Comparison of ENCODE assay signal across 9 cellular contexts in the genomic region with DNA sequence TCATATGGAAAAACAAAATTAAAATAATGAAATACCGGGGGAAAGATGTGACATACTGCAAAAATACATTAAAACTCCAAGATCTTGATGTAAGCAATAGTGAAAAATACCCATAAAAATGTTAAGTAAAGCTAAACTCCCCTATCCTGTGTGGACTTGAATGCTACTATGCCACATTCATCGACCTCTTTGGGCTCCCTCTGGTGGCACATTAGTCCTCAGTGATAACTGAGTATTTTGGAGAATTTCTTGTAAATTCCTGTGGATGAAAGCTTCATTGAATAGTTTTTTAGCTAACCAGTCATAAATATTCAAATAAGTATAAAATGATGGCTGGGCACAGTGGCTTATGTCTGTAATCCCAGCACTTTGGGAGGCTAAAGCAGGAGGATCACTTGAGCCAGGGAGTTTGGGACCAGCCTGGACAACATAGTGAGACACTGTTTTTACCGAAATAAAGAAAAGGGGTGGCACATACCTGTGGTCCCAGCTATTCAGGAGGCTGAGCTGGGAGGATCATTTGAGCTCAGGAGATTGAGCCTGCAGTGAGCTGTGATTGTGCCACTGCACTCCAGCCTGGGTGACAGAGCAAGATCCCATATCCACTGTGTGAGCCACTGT. TPM values are rescaled to one million over a fixed set of nuclear protein-coding genes. Genes with fewer than 3 reads are reported as not detected.
DNase-seq lines count a peak whose midpoint lies in the region; ATAC-seq and TF ChIP-seq lines count a peak whose summit lies in the region.
"Had no signal": no experiment of that assay in that cellular context is flagged by ENCODE, and none has a peak within 500 bp of the region (broad histone marks: within the 10 kb centered on the region; RNA-seq: fewer than 3 reads in every experiment).

No MANE protein-coding gene starts in this region.

- H3K4me3 ChIP-seq in CD4-positive, alpha-beta memory T cell (ENCODE audit: low read length in 2 of 2): no peak overlapping the region
- H3K4me3 ChIP-seq in esophagus squamous epithelium: no peak overlapping the region
- no peak overlapping the region for H3K4me3 ChIP-seq in neutrophil (ENCODE audit: low read depth in 1 of 2, low read length in 1 of 2)
- H3K4me3 ChIP-seq: SJSA1 had no signal

- WGBS in esophagus squamous epithelium, 2 donors: 50 to 56% methylated on average over 3 of the region's 3 CpGs

- no peaks in the 10 kb centered on the region for H3K4me1 ChIP-seq in CD4-positive, alpha-beta memory T cell (ENCODE audit: insufficient read depth, low read length)
- peaks cover 0 to 17% (median 3%) of the 10 kb centered on the region in 3 donors for H3K4me1 ChIP-seq in esophagus squamous epithelium
- H3K4me1 ChIP-seq in neutrophil (ENCODE audit: control insufficient read depth in 1 of 2, insufficient read depth in 1 of 2, low read depth in 1 of 2, low read length in 1 of 2): peaks cover 19 to 24% of the 10 kb centered on the region in 2 experiments
- H3K4me1 ChIP-seq: SJSA1 had no signal

- no peaks in the 10 kb centered on the region for H3K27me3 Mint-ChIP-seq in CD4-positive, alpha-beta memory T cell
- no peaks in the 10 kb centered on the region for H3K27me3 Mint-ChIP-seq in activated CD4-positive, alpha-beta memory T cell treated with anti-CD3 and anti-CD28 coated beads for 36 hours

- H3K4me3 Mint-ChIP-seq in CD4-positive, alpha-beta memory T cell: no peak overlapping the region
- no peak overlapping the region for H3K4me3 Mint-ChIP-seq in activated CD4-positive, alpha-beta memory T cell treated with anti-CD3 and anti-CD28 coated beads for 36 hours

- ATAC-seq in GM19467 (IDR thresholded peaks at IDR 0.05; ENCODE audit: unreplicated experiment) (peak; percentile 76), HG02571 (IDR thresholded peaks at IDR 0.05; ENCODE audit: unreplicated experiment) (no peak), HG03159 (IDR thresholded peaks at IDR 0.05; ENCODE audit: unreplicated experiment) (no peak)

- POLR2A ChIA-PET in CD4-positive, alpha-beta memory T cell (lab: Charles Lee; ENCODE audit: partially characterized antibody): interaction anchor here (0.5 to 1.9 kb wide), 10 partner anchors 42 to 381 kb away, joined by 3 to 9 read pairs (median 4); partner anchors contain the start of genes PPP2R5E, SGPP1 and WDR89
- POLR2A ChIA-PET in activated CD4-positive, alpha-beta memory T cell treated with anti-CD3 and anti-CD28 coated beads for 36 hours (lab: Charles Lee): no interaction called here

- no peaks in the 10 kb centered on the region for H3K9me3 Mint-ChIP-seq in CD4-positive, alpha-beta memory T cell
- H3K9me3 Mint-ChIP-seq in activated CD4-positive, alpha-beta memory T cell treated with anti-CD3 and anti-CD28 coated beads for 36 hours: no peaks in the 10 kb centered on the region

- TF ChIP-seq CTCF in esophagus squamous epithelium (IDR thresholded peaks at IDR 0.05) (peak in 5 of 6 experiments; percentile 44 to 65 (median 54)), neutrophil (IDR thresholded peaks at IDR 0.05) (peak; percentile 21)

- DNase-seq in CD4-positive, alpha-beta memory T cell: peak; percentile 59 to 63 (median 60)
- peak; percentile 42 for DNase-seq in NCI-H2196 (lab: John Stamatoyannopoulos, UW; ENCODE audit: unreplicated experiment)
- peak; percentile 54 for DNase-seq in activated CD4-positive, alpha-beta memory T cell treated with anti-CD3 and anti-CD28 coated beads for 36 hours
- DNase-seq in esophagus squamous epithelium (lab: John Stamatoyannopoulos, UW): no peak

- no peak for TF ChIP-seq POLR2A in esophagus squamous epithelium (IDR thresholded peaks at IDR 0.05)

- intact Hi-C loops in CD4-positive, alpha-beta memory T cell (cut with micrococcal nuclease): loop anchor here (1.0 to 10.0 kb wide), 4 partner anchors 42 to 225 kb away; partner anchors contain the start of genes PPP2R5E, SGPP1 and WDR89
- intact Hi-C loops in activated CD4-positive, alpha-beta memory T cell treated with anti-CD3 and anti-CD28 coated beads for 36 hours (cut with micrococcal nuclease): loop anchor here (1.0 kb wide), 2 partner anchors 137 to 381 kb away; no protein-coding TSS in a partner anchor
- intact Hi-C loops in esophagus squamous epithelium (cut with DNase I): no loop called here

- CTCF ChIA-PET in CD4-positive, alpha-beta memory T cell (lab: Charles Lee; ENCODE audit: partially characterized antibody): interaction anchor here (0.6 to 5.2 kb wide), 40 partner anchors 8 to 490 kb away, joined by 3 to 132 read pairs (median 4); partner anchors contain the start of genes PPP2R5E, SGPP1 and WDR89
- CTCF ChIA-PET in activated CD4-positive, alpha-beta memory T cell treated with anti-CD3 and anti-CD28 coated beads for 36 hours (lab: Charles Lee): interaction anchor here (0.6 to 3.5 kb wide), 30 partner anchors 9 to 558 kb away, joined by 3 to 18 read pairs (median 4); partner anchors contain the start of genes PPP2R5E and WDR89

- H3K27ac ChIP-seq in CD4-positive, alpha-beta memory T cell (ENCODE audit: low read depth, low read length): no peak overlapping the region
- no peak overlapping the region for H3K27ac ChIP-seq in esophagus squamous epithelium
- H3K27ac ChIP-seq in neutrophil: peak overlapping the region; percentile 5
- H3K27ac ChIP-seq: SJSA1 had no signal

- H3K27me3 ChIP-seq in CD4-positive, alpha-beta memory T cell (ENCODE audit: insufficient read depth, low read length): no peaks in the 10 kb centered on the region
- H3K27me3 ChIP-seq in esophagus squamous epithelium: no peaks in the 10 kb centered on the region
- H3K27me3 ChIP-seq in neutrophil: no peaks in the 10 kb centered on the region
- H3K27me3 ChIP-seq: SJSA1 had no signal

- H3K4me1 Mint-ChIP-seq in CD4-positive, alpha-beta memory T cell: peaks cover 3 to 5% (median 4%) of the 10 kb centered on the region in 4 donors
- H3K4me1 Mint-ChIP-seq in activated CD4-positive, alpha-beta memory T cell treated with anti-CD3 and anti-CD28 coated beads for 36 hours (ENCODE audit: low read depth): peaks cover 2% of the 10 kb centered on the region

- no peaks in the 10 kb centered on the region for H3K36me3 Mint-ChIP-seq in CD4-positive, alpha-beta memory T cell
- no peaks in the 10 kb centered on the region for H3K36me3 Mint-ChIP-seq in activated CD4-positive, alpha-beta memory T cell treated with anti-CD3 and anti-CD28 coated beads for 36 hours

- H3K27ac Mint-ChIP-seq in CD4-positive, alpha-beta memory T cell: no peak overlapping the region
- no peak overlapping the region for H3K27ac Mint-ChIP-seq in activated CD4-positive, alpha-beta memory T cell treated with anti-CD3 and anti-CD28 coated beads for 36 hours

- no peaks in the 10 kb centered on the region for H3K9me3 ChIP-seq in CD4-positive, alpha-beta memory T cell (ENCODE audit: control insufficient read depth in 1 of 2, low read length in 2 of 2)
- H3K9me3 ChIP-seq in esophagus squamous epithelium (no peaks in the 10 kb centered on the region), neutrophil (no peaks in the 10 kb centered on the region)
- H3K9me3 ChIP-seq: SJSA1 had no signal

- no peaks in the 10 kb centered on the region for H3K36me3 ChIP-seq in CD4-positive, alpha-beta memory T cell (ENCODE audit: insufficient read depth, low read length)
- H3K36me3 ChIP-seq in esophagus squamous epithelium: no peaks in the 10 kb centered on the region
- H3K36me3 ChIP-seq in neutrophil: peaks cover 4% of the 10 kb centered on the region
- H3K36me3 ChIP-seq: SJSA1 had no signal

RNA-seq across cellular contexts. Expression of gene SGPP1, which starts 42.4 kb away (rescaled TPM):
- 10 to 100 TPM; 12.2 to 12.4 TPM for total RNA-seq in CD4-positive, alpha-beta memory T cell
- polyA plus RNA-seq in CD4-positive, alpha-beta memory T cell: 10 to 100 TPM; 12.5 to 15.2 TPM
- 10 to 100 TPM; 10.5 to 11.3 TPM for total RNA-seq in activated CD4-positive, alpha-beta memory T cell treated with anti-CD3 and anti-CD28 coated beads for 36 hours
- total RNA-seq in esophagus squamous epithelium: 10 to 100 TPM in 3 of 4 donors, 1 to 10 TPM in 1; 5.8 to 15.7 (median 14.6) TPM
